In the genomic region with DNA sequence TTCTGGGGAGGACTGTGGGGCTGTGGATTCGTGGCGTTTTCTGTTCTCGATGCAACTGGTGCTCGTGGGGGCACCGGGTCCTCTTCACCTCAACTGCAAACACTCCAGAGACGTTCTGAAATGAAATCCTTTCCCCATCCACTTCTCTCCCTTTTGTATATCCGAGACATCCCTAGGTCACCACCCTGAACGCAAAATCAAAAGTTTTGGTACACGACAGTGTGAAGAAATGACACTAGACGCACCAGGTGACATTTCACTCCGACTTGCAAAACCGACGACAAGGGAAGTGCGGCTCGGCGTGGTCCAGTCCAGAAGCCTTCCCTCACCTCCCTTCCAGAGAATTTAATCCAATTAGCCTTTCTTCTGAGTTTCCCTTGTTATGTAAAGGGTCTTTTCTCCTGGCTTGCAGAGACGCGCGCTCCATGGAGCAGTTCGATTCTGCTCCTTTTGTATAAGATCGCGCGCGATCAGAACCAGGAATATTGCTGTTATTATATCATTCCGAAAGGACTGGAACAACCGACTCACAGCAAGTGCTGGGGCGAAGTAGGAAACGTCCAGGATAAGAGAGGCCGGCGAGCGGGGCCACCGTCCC, we compare ENCODE assay signal across 19 cellular contexts. TPM values are rescaled to one million over a fixed set of nuclear protein-coding genes. Genes with fewer than 3 reads are reported as not detected.
DNase-seq lines count a peak whose midpoint lies in the region; TF ChIP-seq lines count a peak whose summit lies in the region.
"Had no signal": no experiment of that assay in that cellular context is flagged by ENCODE, and none has a peak within 500 bp of the region (broad histone marks: within the 10 kb centered on the region; RNA-seq: fewer than 3 reads in every experiment).

No MANE protein-coding gene starts in this region.

- peaks cover 18% of the 10 kb centered on the region for H3K4me1 ChIP-seq in ectodermal cell (ENCODE audit: control insufficient read depth, insufficient read depth, low read length)

- peaks cover 81% of the 10 kb centered on the region for H3K27me3 Mint-ChIP-seq in neural crest cell (ENCODE audit: low read depth)

- peak; percentile 5 for DNase-seq in NCI-H1105 treated with DMSO at 0.1 percent for 48 hours (lab: John Stamatoyannopoulos, UW)
- DNase-seq in NCI-H1105 (lab: John Stamatoyannopoulos, UW), result no peak
- peak; percentile 70 for DNase-seq in H7
- peak; percentile 5 for DNase-seq in neural crest cell (ENCODE audit: low read depth, low spot score)
- DNase-seq in GOT3 (lab: John Stamatoyannopoulos, UW), result no peak
- no peak for DNase-seq in NCI-H2107 treated with DMSO at 0.1 percent for 48 hours (lab: John Stamatoyannopoulos, UW; ENCODE audit: unreplicated experiment)
- DNase-seq in NCI-H774 (lab: John Stamatoyannopoulos, UW), result no peak
- DNase-seq: activated CD4-positive, alpha-beta T cell treated with anti-CD3 and anti-CD28 coated beads for 4 hours; CD8-positive, alpha-beta T cell; effector CD4-positive, alpha-beta T cell; NCI-H1436 treated with DMSO at 0.1 percent for 48 hours; right cardiac atrium; stimulated activated naive CD4-positive, alpha-beta T cell treated with Interleukin-2 at 50 U/mL for 16 hours had no signal

- H3K4me3 Mint-ChIP-seq in neural crest cell, result peak overlapping the region; percentile 100
- H3K4me3 Mint-ChIP-seq: CD8-positive, alpha-beta T cell had no signal

- H3K4me3 ChIP-seq in H7 (ENCODE audit: insufficient read depth, low read depth, low read length), result peak overlapping the region; percentile 49
- peak overlapping the region; percentile 53 for H3K4me3 ChIP-seq in ectodermal cell (ENCODE audit: insufficient read depth, low read depth, low read length)
- H3K4me3 ChIP-seq: K562 had no signal

- H3K36me3 ChIP-seq in H7 (replicated peaks; ENCODE audit: control insufficient read depth, insufficient read depth, low read length) (no peaks in the 10 kb centered on the region), ectodermal cell (ENCODE audit: control insufficient read depth, insufficient read depth, low read length) (peaks cover 5% of the 10 kb centered on the region)

- TF ChIP-seq CTCF in neural crest cell (conservative IDR thresholded peaks at IDR 0.05), result no peak

- H3K9me3 Mint-ChIP-seq in neural crest cell, result no peaks in the 10 kb centered on the region
- H3K9me3 Mint-ChIP-seq: CD8-positive, alpha-beta T cell had no signal

- peak overlapping the region; percentile 60 for H3K27ac Mint-ChIP-seq in neural crest cell (ENCODE audit: unreplicated experiment)
- H3K27ac Mint-ChIP-seq: CD8-positive, alpha-beta T cell had no signal

- H3K27ac ChIP-seq in ectodermal cell (ENCODE audit: insufficient read depth, low read depth, low read length, poor library complexity, severe bottlenecking), result no peak overlapping the region
- H3K27ac ChIP-seq: 22Rv1 had no signal

- peaks cover 52% of the 10 kb centered on the region for H3K4me1 Mint-ChIP-seq in neural crest cell

- 1% methylated on average over 32 of the region's 32 CpGs for WGBS in ectodermal cell, 2 experiments

- H3K36me3 Mint-ChIP-seq in neural crest cell (ENCODE audit: low read depth), result no peaks in the 10 kb centered on the region
- H3K36me3 Mint-ChIP-seq: CD8-positive, alpha-beta T cell had no signal

- peaks cover 85% of the 10 kb centered on the region for H3K27me3 ChIP-seq in H7 (ENCODE audit: control insufficient read depth, insufficient read depth, low read length)
- H3K27me3 ChIP-seq in ectodermal cell (ENCODE audit: control insufficient read depth, insufficient read depth, low read length, poor library complexity, severe bottlenecking), result peaks cover 94% of the 10 kb centered on the region

- H3K9me3 ChIP-seq in ectodermal cell (ENCODE audit: control insufficient read depth, low read length), result no peaks in the 10 kb centered on the region

RNA-seq across cellular contexts. Expression of a gene that starts 2.5 kb away (rescaled TPM):
- 0.83 and 1.1 TPM in 2 replicates for total RNA-seq in H7 (2014; rRNA removed; shearing (Covaris generic))
- 36.6 TPM for polyA plus RNA-seq in ectodermal cell (2013, experiment 1 of 4)
- polyA plus RNA-seq in ectodermal cell (2013, experiment 2 of 4), result 29.0 TPM
- 41.2 TPM for polyA plus RNA-seq in ectodermal cell (2013, experiment 3 of 4)
- 50.1 TPM for polyA plus RNA-seq in ectodermal cell (2013, experiment 4 of 4)
- total RNA-seq in neural crest cell, result 52.1 and 53.8 TPM in 2 replicates
- total RNA-seq: CD8-positive, alpha-beta T cell; K562; NCI-H460; right cardiac atrium; RPMI7951; T-helper 1 cell treated with Interleukin-12 subunit alpha and Interleukin-12 subunit beta and Interleukin-4 antibody, amounts not matched to agents 30 ng/mL and 1 ng/mL, for 36 hours had no signal
- polyA plus RNA-seq: K562, right cardiac atrium had no signal

Comparison
In these comparisons a context has a peak if more than half of its experiments do, and no peak if none do; other contexts are left out.
1. DNase-seq: peak in NCI-H1105 treated with DMSO at 0.1 percent for 48 hours (single experiment), H7 (single experiment) and neural crest cell (single experiment); none in NCI-H1105 (single experiment), GOT3 (single experiment), NCI-H2107 treated with DMSO at 0.1 percent for 48 hours (single experiment) and NCI-H774 (single experiment).
2. RNA of a gene that starts 2.5 kb away (total RNA-seq): 52.1 to 53.8 TPM in neural crest cell; 0.83 to 1.1 TPM in H7; every median in the first group is over 10 times any median in the second.